1 cellular context compared by ENCODE assay signal in the genomic region with DNA sequence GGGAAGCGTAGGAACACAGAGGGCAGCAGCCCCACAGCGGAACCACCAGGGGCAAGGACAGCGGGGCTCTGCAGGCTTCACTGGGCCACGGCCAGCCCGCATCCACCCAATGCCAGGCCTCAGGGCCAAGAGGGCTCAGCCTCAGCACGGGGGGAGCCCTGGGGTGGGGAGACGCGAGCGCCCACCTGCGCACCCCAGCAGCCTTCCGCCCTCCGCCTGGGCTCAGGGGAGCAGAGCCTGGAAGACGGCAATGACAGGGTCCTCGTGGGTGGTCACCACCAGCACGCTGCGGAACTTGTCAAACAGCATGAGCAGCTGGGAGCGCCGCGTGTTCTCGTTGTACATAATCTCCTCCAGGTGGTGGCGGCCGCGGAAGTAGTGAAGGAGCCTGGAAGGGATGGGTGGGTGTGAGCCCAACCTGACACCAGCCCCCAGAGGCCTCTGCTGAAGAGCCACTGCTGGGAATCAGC.
TF ChIP-seq lines count a peak whose summit lies in the region.

No MANE protein-coding gene starts in this region.

TF ChIP-seq in HEK293, 187 proteins besides CTCF, POLR2A, EP300 and RAD21 (continued from another document):
- TF ChIP-seq ZNF518A (tag by site-specific recombination; conservative IDR thresholded peaks at IDR 0.05; ENCODE audit: low read depth) (no peak), GLIS1 (tag by site-specific recombination; IDR thresholded peaks at IDR 0.05) (0 out of 2 replicates have a peak, but pooled peaks have one; percentile 2), ZBTB1 (tag by site-specific recombination; IDR thresholded peaks at IDR 0.05) (no peak), EGR2 (tag by site-specific recombination; IDR thresholded peaks at IDR 0.05; ENCODE audit: low read depth) (peak; percentile 61), ZNF596 (tag by site-specific recombination; IDR thresholded peaks at IDR 0.05) (no peak), ZNF707 (tag by site-specific recombination; IDR thresholded peaks at IDR 0.05) (no peak), ZNF785 (tag by site-specific recombination; IDR thresholded peaks at IDR 0.05) (no peak), ZNF830 (tag by site-specific recombination; IDR thresholded peaks at IDR 0.05; ENCODE audit: low read depth) (no peak)
